11 cellular contexts compared by ENCODE assay signal in the genomic region with DNA sequence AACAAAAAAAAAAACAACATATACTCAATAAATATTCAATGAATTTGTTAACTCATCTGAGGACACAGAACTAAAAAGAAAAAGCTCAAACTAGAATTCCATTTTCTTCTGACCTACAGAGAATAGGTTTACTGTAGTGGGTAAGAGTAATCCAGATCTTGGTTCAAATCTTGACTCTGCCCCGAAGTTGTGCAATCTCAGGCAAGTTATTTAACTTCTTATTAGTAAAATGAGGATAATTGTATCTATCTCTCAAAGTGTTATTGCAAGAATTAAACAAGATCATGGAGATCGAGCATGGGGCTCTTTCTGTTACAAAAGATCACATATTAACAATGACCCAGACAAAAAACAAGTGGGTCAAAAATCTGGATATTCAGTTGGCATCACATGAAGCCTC.
"Had no signal": no experiment of that assay in that cellular context is flagged by ENCODE, and none has a peak within 500 bp of the region (broad histone marks: within the 10 kb centered on the region; RNA-seq: fewer than 3 reads in every experiment).

No MANE protein-coding gene starts in this region.

- H3K27ac ChIP-seq: GM23248 had no signal

- H3K27ac Mint-ChIP-seq: GM23338, H9, HFFc6 had no signal

- H3K9me3 Mint-ChIP-seq: GM23338 had no signal

- H3K4me1 Mint-ChIP-seq: GM23338, H9 had no signal

- H3K9ac ChIP-seq: GM23248 had no signal

- H3K4me2 ChIP-seq: GM23338 had no signal

- H2AFZ ChIP-seq: GM23248, GM23338 had no signal

- FAIRE-seq: H1, H54 had no signal

- H3K9me3 ChIP-seq: HAP-1 had no signal

- DNase-seq: GM23248, GOT3, H7, H9, HCEC 1CT, HFFc6 had no signal

- H3K4me1 ChIP-seq: HAP-1 had no signal

- H3K4me3 ChIP-seq: GM23248, GM23338, HAP-1 had no signal

- ATAC-seq: GM23338, HCT116 had no signal

- H3K4me3 Mint-ChIP-seq: GM23338, H9, HFFc6 had no signal

- H3K36me3 ChIP-seq: HAP-1 had no signal
